1 cellular context compared by ENCODE assay signal in the genomic region with DNA sequence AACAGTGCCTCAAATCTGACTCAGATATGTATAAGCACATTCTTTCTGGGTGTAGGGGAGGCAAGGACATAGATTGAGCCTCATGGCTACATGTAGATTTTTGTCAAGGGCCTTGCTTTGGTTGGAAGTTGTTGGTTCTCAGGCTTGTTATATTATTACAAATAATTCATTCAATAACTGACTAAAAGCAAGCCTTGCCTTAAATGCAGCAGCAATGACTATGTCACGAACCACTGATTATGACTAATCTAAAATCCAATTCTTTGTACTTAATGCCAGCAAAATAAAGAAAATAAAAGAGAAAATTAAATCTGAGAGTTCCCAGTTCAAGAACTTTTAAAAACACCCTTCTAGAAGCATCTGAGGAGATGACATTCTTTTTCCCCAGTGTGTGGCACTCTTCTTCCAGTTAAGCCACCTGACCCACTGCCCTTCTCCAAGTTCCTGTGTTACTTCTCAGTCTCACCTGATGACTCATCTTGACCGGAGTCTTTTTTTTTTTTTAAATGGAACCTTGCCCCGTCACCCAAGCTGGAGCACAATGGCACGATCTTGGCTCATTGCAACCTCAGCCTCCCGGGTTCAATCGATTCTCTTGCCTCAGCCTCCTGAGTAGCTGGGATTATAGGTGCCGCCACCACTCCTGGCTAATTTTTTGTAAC.
TF ChIP-seq lines count a peak whose summit lies in the region.

No MANE protein-coding gene starts in this region.

TF ChIP-seq in GM23338, 12 proteins besides CTCF, POLR2A, EP300 and RAD21 (continued from another document):
- TF ChIP-seq, protein P1, sequence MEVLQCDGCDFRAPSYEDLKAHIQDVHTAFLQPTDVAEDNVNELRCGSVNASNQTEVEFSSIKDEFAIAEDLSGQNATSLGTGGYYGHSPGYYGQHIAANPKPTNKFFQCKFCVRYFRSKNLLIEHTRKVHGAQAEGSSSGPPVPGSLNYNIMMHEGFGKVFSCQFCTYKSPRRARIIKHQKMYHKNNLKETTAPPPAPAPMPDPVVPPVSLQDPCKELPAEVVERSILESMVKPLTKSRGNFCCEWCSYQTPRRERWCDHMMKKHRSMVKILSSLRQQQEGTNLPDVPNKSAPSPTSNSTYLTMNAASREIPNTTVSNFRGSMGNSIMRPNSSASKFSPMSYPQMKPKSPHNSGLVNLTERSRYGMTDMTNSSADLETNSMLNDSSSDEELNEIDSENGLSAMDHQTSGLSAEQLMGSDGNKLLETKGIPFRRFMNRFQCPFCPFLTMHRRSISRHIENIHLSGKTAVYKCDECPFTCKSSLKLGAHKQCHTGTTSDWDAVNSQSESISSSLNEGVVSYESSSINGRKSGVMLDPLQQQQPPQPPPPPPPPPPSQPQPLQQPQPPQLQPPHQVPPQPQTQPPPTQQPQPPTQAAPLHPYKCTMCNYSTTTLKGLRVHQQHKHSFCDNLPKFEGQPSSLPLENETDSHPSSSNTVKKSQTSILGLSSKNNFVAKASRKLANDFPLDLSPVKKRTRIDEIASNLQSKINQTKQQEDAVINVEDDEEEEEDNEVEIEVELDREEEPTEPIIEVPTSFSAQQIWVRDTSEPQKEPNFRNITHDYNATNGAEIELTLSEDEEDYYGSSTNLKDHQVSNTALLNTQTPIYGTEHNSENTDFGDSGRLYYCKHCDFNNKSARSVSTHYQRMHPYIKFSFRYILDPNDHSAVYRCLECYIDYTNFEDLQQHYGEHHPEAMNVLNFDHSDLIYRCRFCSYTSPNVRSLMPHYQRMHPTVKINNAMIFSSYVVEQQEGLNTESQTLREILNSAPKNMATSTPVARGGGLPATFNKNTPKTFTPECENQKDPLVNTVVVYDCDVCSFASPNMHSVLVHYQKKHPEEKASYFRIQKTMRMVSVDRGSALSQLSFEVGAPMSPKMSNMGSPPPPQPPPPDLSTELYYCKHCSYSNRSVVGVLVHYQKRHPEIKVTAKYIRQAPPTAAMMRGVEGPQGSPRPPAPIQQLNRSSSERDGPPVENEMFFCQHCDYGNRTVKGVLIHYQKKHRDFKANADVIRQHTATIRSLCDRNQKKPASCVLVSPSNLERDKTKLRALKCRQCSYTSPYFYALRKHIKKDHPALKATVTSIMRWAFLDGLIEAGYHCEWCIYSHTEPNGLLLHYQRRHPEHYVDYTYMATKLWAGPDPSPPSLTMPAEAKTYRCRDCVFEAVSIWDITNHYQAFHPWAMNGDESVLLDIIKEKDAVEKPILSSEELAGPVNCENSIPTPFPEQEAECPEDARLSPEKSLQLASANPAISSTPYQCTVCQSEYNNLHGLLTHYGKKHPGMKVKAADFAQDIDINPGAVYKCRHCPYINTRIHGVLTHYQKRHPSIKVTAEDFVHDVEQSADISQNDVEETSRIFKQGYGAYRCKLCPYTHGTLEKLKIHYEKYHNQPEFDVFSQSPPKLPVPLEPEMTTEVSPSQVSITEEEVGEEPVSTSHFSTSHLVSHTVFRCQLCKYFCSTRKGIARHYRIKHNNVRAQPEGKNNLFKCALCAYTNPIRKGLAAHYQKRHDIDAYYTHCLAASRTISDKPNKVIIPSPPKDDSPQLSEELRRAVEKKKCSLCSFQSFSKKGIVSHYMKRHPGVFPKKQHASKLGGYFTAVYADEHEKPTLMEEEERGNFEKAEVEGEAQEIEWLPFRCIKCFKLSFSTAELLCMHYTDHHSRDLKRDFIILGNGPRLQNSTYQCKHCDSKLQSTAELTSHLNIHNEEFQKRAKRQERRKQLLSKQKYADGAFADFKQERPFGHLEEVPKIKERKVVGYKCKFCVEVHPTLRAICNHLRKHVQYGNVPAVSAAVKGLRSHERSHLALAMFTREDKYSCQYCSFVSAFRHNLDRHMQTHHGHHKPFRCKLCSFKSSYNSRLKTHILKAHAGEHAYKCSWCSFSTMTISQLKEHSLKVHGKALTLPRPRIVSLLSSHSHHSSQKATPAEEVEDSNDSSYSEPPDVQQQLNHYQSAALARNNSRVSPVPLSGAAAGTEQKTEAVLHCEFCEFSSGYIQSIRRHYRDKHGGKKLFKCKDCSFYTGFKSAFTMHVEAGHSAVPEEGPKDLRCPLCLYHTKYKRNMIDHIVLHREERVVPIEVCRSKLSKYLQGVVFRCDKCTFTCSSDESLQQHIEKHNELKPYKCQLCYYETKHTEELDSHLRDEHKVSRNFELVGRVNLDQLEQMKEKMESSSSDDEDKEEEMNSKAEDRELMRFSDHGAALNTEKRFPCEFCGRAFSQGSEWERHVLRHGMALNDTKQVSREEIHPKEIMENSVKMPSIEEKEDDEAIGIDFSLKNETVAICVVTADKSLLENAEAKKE (CRISPR knock-in tag; IDR thresholded peaks at IDR 0.05): no peak
- no peak for TF ChIP-seq ZNF331 (CRISPR knock-in tag; IDR thresholded peaks at IDR 0.05; ENCODE audit: low read depth)
- TF ChIP-seq CREB1 (CRISPR knock-in tag; IDR thresholded peaks at IDR 0.05; ENCODE audit: low read depth): no peak
- no peak for TF ChIP-seq EZH2 (IDR thresholded peaks at IDR 0.05; ENCODE audit: low read depth, unreplicated experiment)
- no peak for TF ChIP-seq EZH2phosphoT487 (IDR thresholded peaks at IDR 0.05; ENCODE audit: unreplicated experiment)
- TF ChIP-seq, protein P2, sequence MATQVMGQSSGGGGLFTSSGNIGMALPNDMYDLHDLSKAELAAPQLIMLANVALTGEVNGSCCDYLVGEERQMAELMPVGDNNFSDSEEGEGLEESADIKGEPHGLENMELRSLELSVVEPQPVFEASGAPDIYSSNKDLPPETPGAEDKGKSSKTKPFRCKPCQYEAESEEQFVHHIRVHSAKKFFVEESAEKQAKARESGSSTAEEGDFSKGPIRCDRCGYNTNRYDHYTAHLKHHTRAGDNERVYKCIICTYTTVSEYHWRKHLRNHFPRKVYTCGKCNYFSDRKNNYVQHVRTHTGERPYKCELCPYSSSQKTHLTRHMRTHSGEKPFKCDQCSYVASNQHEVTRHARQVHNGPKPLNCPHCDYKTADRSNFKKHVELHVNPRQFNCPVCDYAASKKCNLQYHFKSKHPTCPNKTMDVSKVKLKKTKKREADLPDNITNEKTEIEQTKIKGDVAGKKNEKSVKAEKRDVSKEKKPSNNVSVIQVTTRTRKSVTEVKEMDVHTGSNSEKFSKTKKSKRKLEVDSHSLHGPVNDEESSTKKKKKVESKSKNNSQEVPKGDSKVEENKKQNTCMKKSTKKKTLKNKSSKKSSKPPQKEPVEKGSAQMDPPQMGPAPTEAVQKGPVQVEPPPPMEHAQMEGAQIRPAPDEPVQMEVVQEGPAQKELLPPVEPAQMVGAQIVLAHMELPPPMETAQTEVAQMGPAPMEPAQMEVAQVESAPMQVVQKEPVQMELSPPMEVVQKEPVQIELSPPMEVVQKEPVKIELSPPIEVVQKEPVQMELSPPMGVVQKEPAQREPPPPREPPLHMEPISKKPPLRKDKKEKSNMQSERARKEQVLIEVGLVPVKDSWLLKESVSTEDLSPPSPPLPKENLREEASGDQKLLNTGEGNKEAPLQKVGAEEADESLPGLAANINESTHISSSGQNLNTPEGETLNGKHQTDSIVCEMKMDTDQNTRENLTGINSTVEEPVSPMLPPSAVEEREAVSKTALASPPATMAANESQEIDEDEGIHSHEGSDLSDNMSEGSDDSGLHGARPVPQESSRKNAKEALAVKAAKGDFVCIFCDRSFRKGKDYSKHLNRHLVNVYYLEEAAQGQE (IDR thresholded peaks at IDR 0.05; ENCODE audit: unreplicated experiment): no peak
- TF ChIP-seq STAT1 (IDR thresholded peaks at IDR 0.05; ENCODE audit: unreplicated experiment): no peak
- no peak for TF ChIP-seq NANOG (IDR thresholded peaks at IDR 0.05; ENCODE audit: borderline replicate concordance)
- no peak for TF ChIP-seq JUNB (IDR thresholded peaks at IDR 0.05; ENCODE audit: unreplicated experiment)
TF ChIP-seq in GM23338: peak in this region for 0.
